23 cellular contexts compared by ENCODE assay signal in the genomic region with DNA sequence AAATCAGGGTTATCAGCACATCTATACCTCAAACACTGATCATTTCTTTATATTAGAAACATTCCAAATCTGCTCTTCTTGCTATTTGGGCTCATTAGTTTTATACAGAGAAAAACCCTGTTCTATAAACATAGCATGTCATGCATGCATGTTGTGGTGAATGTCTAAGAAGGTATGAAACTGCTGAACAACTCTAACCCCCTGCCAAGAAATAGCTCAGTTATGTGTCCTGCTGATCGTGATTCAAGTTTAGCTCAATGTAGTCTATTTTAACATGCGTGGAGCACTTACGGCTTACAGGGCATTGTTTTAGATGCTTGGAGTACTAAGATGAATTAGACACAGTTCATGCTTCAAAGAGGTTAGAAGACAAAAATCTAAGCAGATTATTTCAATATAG. TPM values are rescaled to one million over a fixed set of nuclear protein-coding genes. Genes with fewer than 3 reads are reported as not detected.
"Had no signal": no experiment of that assay in that cellular context is flagged by ENCODE, and none has a peak within 500 bp of the region (broad histone marks: within the 10 kb centered on the region; RNA-seq: fewer than 3 reads in every experiment).

No MANE protein-coding gene starts in this region.

- H3K27ac ChIP-seq: ascending aorta, epithelial cell of prostate, gastroesophageal sphincter, heart left ventricle, left ventricle myocardium inferior, psoas muscle had no signal

- H3K4me3 ChIP-seq: ascending aorta, dorsolateral prefrontal cortex, gastroesophageal sphincter, heart left ventricle, left ventricle myocardium inferior, psoas muscle had no signal

- H3K4me1 Mint-ChIP-seq: stimulated activated naive CD8-positive, alpha-beta T cell treated with anti-CD3 and anti-CD28 coated beads, Interleukin-15, amount 100 ng/mL, for 72 hours had no signal

- FAIRE-seq: small intestine had no signal

- H3K9me3 ChIP-seq: ascending aorta, gastroesophageal sphincter, heart left ventricle, left ventricle myocardium inferior, psoas muscle had no signal

- H3K27me3 Mint-ChIP-seq: type B pancreatic cell had no signal

- DNase-seq: activated CD4-positive, alpha-beta T cell treated with anti-CD3 and anti-CD28 coated beads, Interleukin-2, amount 50 U/mL, for 1 hour; activated CD4-positive, CD25-positive, alpha-beta regulatory T cell treated with anti-CD3 and anti-CD28 coated beads, Interleukin-2, amount 50 U/mL, for 72 hours; activated CD8-positive, alpha-beta memory T cell treated with anti-CD3 and anti-CD28 coated beads, Interleukin-2, amount 50 U/mL, for 4 hours; activated effector memory CD4-positive, alpha-beta T cell treated with anti-CD3 and anti-CD28 coated beads, Interleukin-2, amount 50 U/mL, for 16 hours; activated naive CD4-positive, alpha-beta T cell treated with anti-CD3 and anti-CD28 coated beads, Interleukin-2, amount 50 U/mL, for 16 hours; activated T-cell treated with anti-CD3 and anti-CD28 coated beads, Interleukin-2, amount 50 U/mL, for 48 hours; dorsolateral prefrontal cortex; heart left ventricle; left ventricle myocardium inferior; mammary epithelial cell; midbrain; nephron progenitor cell; psoas muscle; right cardiac atrium; small intestine; stimulated activated CD4-positive, alpha-beta T cell treated with anti-CD3 and anti-CD28 coated beads, Interleukin-15, amount 100 ng/mL, for 24 hours; stimulated activated CD4-positive, alpha-beta T cell treated with anti-CD3 and anti-CD28 coated beads, Interleukin-4, amount 100 ng/mL, for 1 hour; stimulated activated naive CD8-positive, alpha-beta T cell treated with anti-CD3 and anti-CD28 coated beads, Interleukin-15, amount 100 ng/mL, for 72 hours had no signal

- H3K36me3 Mint-ChIP-seq: type B pancreatic cell had no signal

- H3K4me3 Mint-ChIP-seq: nephron progenitor cell; stimulated activated naive CD8-positive, alpha-beta T cell treated with anti-CD3 and anti-CD28 coated beads, Interleukin-15, amount 100 ng/mL, for 72 hours; type B pancreatic cell had no signal

- H3K36me3 ChIP-seq: ascending aorta, gastroesophageal sphincter, heart left ventricle, left ventricle myocardium inferior had no signal

- H3K9me3 Mint-ChIP-seq: nephron progenitor cell; stimulated activated naive CD8-positive, alpha-beta T cell treated with anti-CD3 and anti-CD28 coated beads, Interleukin-15, amount 100 ng/mL, for 72 hours; type B pancreatic cell had no signal

- ATAC-seq: gastroesophageal sphincter; heart left ventricle; psoas muscle; right cardiac atrium; stimulated activated naive CD8-positive, alpha-beta T cell treated with anti-CD3 and anti-CD28 coated beads, Interleukin-15, amount 100 ng/mL, for 72 hours had no signal

- H3K27me3 ChIP-seq: ascending aorta, dorsolateral prefrontal cortex, gastroesophageal sphincter, heart left ventricle had no signal

- H3K27ac Mint-ChIP-seq: nephron progenitor cell; stimulated activated naive CD8-positive, alpha-beta T cell treated with anti-CD3 and anti-CD28 coated beads, Interleukin-15, amount 100 ng/mL, for 72 hours; type B pancreatic cell had no signal

RNA-seq across cellular contexts. Expression of gene MYH15, which starts 35.8 kb away (rescaled TPM):
- total RNA-seq: ascending aorta, kidney epithelial cell had no signal
